11 cellular contexts compared by ENCODE assay signal in the genomic region with DNA sequence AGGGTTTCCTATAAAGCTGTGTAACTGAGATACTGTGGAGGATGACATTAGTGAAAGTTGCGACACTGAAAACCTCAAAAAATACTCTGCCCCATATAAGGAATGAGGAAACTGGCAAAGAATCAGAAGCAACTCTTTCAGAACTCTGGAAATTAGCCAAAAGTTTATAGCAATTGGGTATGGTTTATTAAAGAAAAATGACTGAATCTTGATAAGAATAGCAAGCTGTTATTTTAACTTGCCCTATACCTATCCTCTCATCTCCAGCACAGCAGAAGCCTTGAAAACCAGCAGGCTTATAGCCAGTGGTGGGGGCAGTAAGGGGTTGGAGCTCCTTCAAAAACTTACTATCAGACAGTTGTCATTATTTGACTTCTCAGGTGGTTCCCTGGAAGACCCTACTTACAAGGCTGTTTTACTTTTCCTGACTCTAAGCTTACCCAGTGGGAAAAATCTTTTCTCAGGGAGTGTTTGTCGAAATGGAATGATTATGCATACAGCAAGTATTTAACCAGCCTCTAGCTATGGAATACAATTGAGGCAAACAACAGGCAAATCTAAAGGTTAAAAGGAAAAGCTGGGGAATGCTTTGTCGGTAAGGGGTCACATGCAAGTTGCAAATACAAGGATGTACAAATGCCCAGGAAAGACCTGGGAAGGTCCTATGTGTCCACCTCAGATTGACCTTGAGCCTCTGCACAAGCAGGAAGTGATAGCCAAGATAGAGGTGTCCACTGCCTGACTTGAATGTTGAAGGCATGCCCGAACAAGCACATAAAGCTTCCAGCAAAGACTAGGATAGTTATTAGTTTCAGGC. TPM values are rescaled to one million over a fixed set of nuclear protein-coding genes. Genes with fewer than 3 reads are reported as not detected.
DNase-seq lines count a peak whose midpoint lies in the region; TF ChIP-seq lines count a peak whose summit lies in the region.
"Had no signal": no experiment of that assay in that cellular context is flagged by ENCODE, and none has a peak within 500 bp of the region (broad histone marks: within the 10 kb centered on the region; RNA-seq: fewer than 3 reads in every experiment).

No MANE protein-coding gene starts in this region.

- TF ChIP-seq CTCF in epithelial cell of esophagus (IDR thresholded peaks at IDR 0.05; ENCODE audit: insufficient read depth, low read depth, low read length, missing control alignments) = no peak
- TF ChIP-seq CTCF in mesothelial cell of epicardium (IDR thresholded peaks at IDR 0.05; ENCODE audit: unreplicated experiment) = no peak
- TF ChIP-seq CTCF in osteocyte (IDR thresholded peaks at IDR 0.05) = no peak

- no peaks in the 10 kb centered on the region for H3K27me3 Mint-ChIP-seq in mesothelial cell of epicardium (ENCODE audit: low read depth)
- H3K27me3 Mint-ChIP-seq in activated T-cell treated with anti-CD3 and anti-CD28 coated beads, Interleukin-2, amount 50 U/mL, for 24 hours = no peaks in the 10 kb centered on the region
- H3K27me3 Mint-ChIP-seq in osteocyte (ENCODE audit: unreplicated experiment) = no peaks in the 10 kb centered on the region

- in situ Hi-C loops in G401 (cut with HindIII; ENCODE audit: low sequenced_read_pairs) = no loop called here

- H3K27ac Mint-ChIP-seq in mesothelial cell of epicardium (peak overlapping the region; percentile 82), osteocyte (ENCODE audit: unreplicated experiment) (no peak overlapping the region)
- H3K27ac Mint-ChIP-seq in activated T-cell treated with anti-CD3 and anti-CD28 coated beads, Interleukin-2, amount 50 U/mL, for 24 hours = no peak overlapping the region

- peak; percentile 16 for DNase-seq in GM04503 (ENCODE audit: low read depth)
- DNase-seq in NOMO-1 treated with DMSO at 0.1 percent for 48 hours (lab: John Stamatoyannopoulos, UW; ENCODE audit: unreplicated experiment) = peak; percentile 79
- peak; percentile 77 for DNase-seq in epithelial cell of esophagus (ENCODE audit: low read depth)
- DNase-seq in mesothelial cell of epicardium (ENCODE audit: low spot score in 2 of 2, unreplicated experiment in 2 of 2) = no peak
- DNase-seq in G401 (ENCODE audit: low spot score) = no peak
- no peak for DNase-seq in activated T-cell treated with anti-CD3 and anti-CD28 coated beads, Interleukin-2, amount 50 U/mL, for 24 hours
- no peak for DNase-seq in stimulated activated CD4-positive, alpha-beta T cell treated with anti-CD3 and anti-CD28 coated beads, Interleukin-15, amount 100 ng/mL, for 24 hours
- no peak for DNase-seq in osteocyte (ENCODE audit: extremely low spot score, unreplicated experiment)
- DNase-seq: midbrain, NCI-H524 treated with DMSO at 0.1 percent for 48 hours had no signal

- H3K9me3 Mint-ChIP-seq in mesothelial cell of epicardium = peaks cover 52% of the 10 kb centered on the region
- peaks cover 32% of the 10 kb centered on the region for H3K9me3 Mint-ChIP-seq in activated T-cell treated with anti-CD3 and anti-CD28 coated beads, Interleukin-2, amount 50 U/mL, for 24 hours
- peaks cover 35% of the 10 kb centered on the region for H3K9me3 Mint-ChIP-seq in osteocyte (ENCODE audit: unreplicated experiment)

- H3K36me3 Mint-ChIP-seq in mesothelial cell of epicardium (peaks cover 89% of the 10 kb centered on the region), osteocyte (ENCODE audit: unreplicated experiment) (peaks cover 63% of the 10 kb centered on the region)
- H3K36me3 Mint-ChIP-seq in activated T-cell treated with anti-CD3 and anti-CD28 coated beads, Interleukin-2, amount 50 U/mL, for 24 hours (ENCODE audit: low read depth) = peaks cover 89% of the 10 kb centered on the region

- H3K4me1 Mint-ChIP-seq in mesothelial cell of epicardium (peaks cover 12% of the 10 kb centered on the region), osteocyte (ENCODE audit: unreplicated experiment) (peaks cover 6% of the 10 kb centered on the region)
- no peaks in the 10 kb centered on the region for H3K4me1 Mint-ChIP-seq in activated T-cell treated with anti-CD3 and anti-CD28 coated beads, Interleukin-2, amount 50 U/mL, for 24 hours (ENCODE audit: low read depth)

- H3K4me3 ChIP-seq in epithelial cell of esophagus (ENCODE audit: low read length) = no peak overlapping the region

- H3K4me3 Mint-ChIP-seq in mesothelial cell of epicardium (no peak overlapping the region), osteocyte (ENCODE audit: unreplicated experiment) (no peak overlapping the region)
- no peak overlapping the region for H3K4me3 Mint-ChIP-seq in activated T-cell treated with anti-CD3 and anti-CD28 coated beads, Interleukin-2, amount 50 U/mL, for 24 hours

RNA-seq across cellular contexts. Expression of a gene that starts 21.0 kb away (rescaled TPM):
- total RNA-seq in mesothelial cell of epicardium (1.5 to 2.3 TPM (median 1.9 TPM) in 3 replicates), osteocyte (4.9 and 5.9 TPM in 2 replicates)
- 0.49 and 1.1 TPM in 2 replicates for total RNA-seq in G401 (2014; rRNA removed; shearing (Covaris generic))
- total RNA-seq: T-helper 1 cell treated with Interleukin-12 subunit alpha and Interleukin-12 subunit beta and Interleukin-4 antibody, amounts not matched to agents 30 ng/mL and 1 ng/mL, for 36 hours had no signal

RNA-seq across cellular contexts. Expression of a gene that starts 59.0 kb away (rescaled TPM):
- total RNA-seq in mesothelial cell of epicardium (67.6 to 76.6 TPM (median 75.1 TPM) in 3 replicates), osteocyte (53.6 and 56.3 TPM in 2 replicates)
- 8.9 and 10.8 TPM in 2 replicates for total RNA-seq in G401 (2014; rRNA removed; shearing (Covaris generic))

Comparison
In these comparisons a context has a peak if more than half of its experiments do, and no peak if none do; other contexts are left out.
1. DNase-seq: peak in GM04503 (single experiment), NOMO-1 treated with DMSO at 0.1 percent for 48 hours (single experiment) and epithelial cell of esophagus (single experiment); none in mesothelial cell of epicardium (0 of 2), G401 (single experiment), activated T-cell treated with anti-CD3 and anti-CD28 coated beads, Interleukin-2, amount 50 U/mL, for 24 hours (single experiment), stimulated activated CD4-positive, alpha-beta T cell treated with anti-CD3 and anti-CD28 coated beads, Interleukin-15, amount 100 ng/mL, for 24 hours (single experiment) and osteocyte (single experiment).